ENCODE assay signal across 29 cellular contexts in genomic region chr5:43165323-43165722, GRCh38.
"Had no signal": no experiment of that assay in that cellular context is flagged by ENCODE, and none has a peak within 500 bp of the region (broad histone marks: within the 10 kb centered on the region; RNA-seq: fewer than 3 reads in every experiment).

No MANE protein-coding gene starts in this region.

- H3K9me3 Mint-ChIP-seq: activated CD4-positive, alpha-beta memory T cell treated with anti-CD3 and anti-CD28 coated beads for 36 hours; activated naive CD4-positive, alpha-beta T cell treated with anti-CD3 and anti-CD28 coated beads for 36 hours; activated naive CD8-positive, alpha-beta T cell treated with anti-CD3 and anti-CD28 coated beads for 36 hours; activated T-helper 2 cell treated with anti-CD3 and anti-CD28 coated beads, Interferon-gamma antibody, Interleukin-2, Interleukin-4, amounts not matched to agents 10 μg/mL and 5 μg/mL and 100 μg/mL, durations not matched to agents 14 hours and 24 hours and 36 hours; T-helper 1 cell treated with Interleukin-12 subunit alpha and Interleukin-12 subunit beta and Interleukin-4 antibody, amounts not matched to agents 30 μg/mL and 1 μg/mL, for 36 hours; T-helper 2 cell treated with Interferon-gamma antibody and Interleukin-4, amounts not matched to agents 5 μg/mL and 100 μg/mL, for 36 hours had no signal

- H3K4me2 ChIP-seq: KMS-11 had no signal

- H3K4me3 ChIP-seq: SJCRH30, SK-N-MC had no signal

- H3K27me3 Mint-ChIP-seq: activated CD4-positive, alpha-beta memory T cell treated with anti-CD3 and anti-CD28 coated beads for 36 hours; activated naive CD8-positive, alpha-beta T cell treated with anti-CD3 and anti-CD28 coated beads for 36 hours had no signal

- H3K27ac ChIP-seq: brain microvascular endothelial cell, KMS-11, SJCRH30, SK-N-MC had no signal

- DNase-seq: activated CD4-positive, alpha-beta memory T cell treated with anti-CD3 and anti-CD28 coated beads for 36 hours; activated CD4-positive, alpha-beta T cell treated with anti-CD3 and anti-CD28 coated beads for 4 hours; activated CD4-positive, alpha-beta T cell treated with anti-CD3 and anti-CD28 coated beads, Interleukin-2, amount 50 U/mL, for 1 hour; activated CD8-positive, alpha-beta memory T cell treated with anti-CD3 and anti-CD28 coated beads, Interleukin-2, amount 50 U/mL, for 48 hours; activated gamma-delta T cell treated with Interleukin-2 at 50 U/mL for 16 hours; activated naive CD4-positive, alpha-beta T cell treated with anti-CD3 and anti-CD28 coated beads for 36 hours; activated naive CD8-positive, alpha-beta T cell treated with anti-CD3 and anti-CD28 coated beads for 36 hours; amniotic stem cell; aorta; brain microvascular endothelial cell; central memory CD4-positive, alpha-beta T cell; NCI-H1105; NCI-H1417 treated with DMSO at 0.1 percent for 48 hours; NCI-H187 treated with DMSO at 0.1 percent for 48 hours; NCI-H2081; NCI-H226; NCI-H446 treated with DMSO at 0.1 percent for 48 hours; NCI-H524; NCI-H69; NCI-H82; SHP77; SJCRH30 had no signal

- ATAC-seq: activated CD4-positive, CD25-positive, alpha-beta regulatory T cell treated with anti-CD3 and anti-CD28 coated beads, Interleukin-2, amount 50 U/mL, for 24 hours; Panc1 had no signal

- H3K9me3 ChIP-seq: SJCRH30 had no signal

- H3K4me1 ChIP-seq: SJCRH30 had no signal

- H3K27me3 ChIP-seq: brain microvascular endothelial cell, SJCRH30 had no signal

- H3K9ac ChIP-seq: KMS-11 had no signal

- H3K27ac Mint-ChIP-seq: activated naive CD4-positive, alpha-beta T cell treated with anti-CD3 and anti-CD28 coated beads for 36 hours; activated naive CD8-positive, alpha-beta T cell treated with anti-CD3 and anti-CD28 coated beads for 36 hours; activated T-helper 2 cell treated with anti-CD3 and anti-CD28 coated beads, Interferon-gamma antibody, Interleukin-2, Interleukin-4, amounts not matched to agents 10 μg/mL and 5 μg/mL and 100 μg/mL, durations not matched to agents 14 hours and 24 hours and 36 hours; T-helper 1 cell treated with Interleukin-12 subunit alpha and Interleukin-12 subunit beta and Interleukin-4 antibody, amounts not matched to agents 30 μg/mL and 1 μg/mL, for 36 hours; T-helper 2 cell treated with Interferon-gamma antibody and Interleukin-4, amounts not matched to agents 5 μg/mL and 100 μg/mL, for 36 hours had no signal

- H3K4me3 Mint-ChIP-seq: activated CD4-positive, alpha-beta memory T cell treated with anti-CD3 and anti-CD28 coated beads for 36 hours; activated naive CD4-positive, alpha-beta T cell treated with anti-CD3 and anti-CD28 coated beads for 36 hours; activated naive CD8-positive, alpha-beta T cell treated with anti-CD3 and anti-CD28 coated beads for 36 hours; T-helper 1 cell treated with Interleukin-12 subunit alpha and Interleukin-12 subunit beta and Interleukin-4 antibody, amounts not matched to agents 30 μg/mL and 1 μg/mL, for 36 hours; T-helper 2 cell treated with Interferon-gamma antibody and Interleukin-4, amounts not matched to agents 5 μg/mL and 100 μg/mL, for 36 hours had no signal
